ENCODE assay signal across 17 cellular contexts in genomic region chr18:64806232-64806631, GRCh38.
DNase-seq lines count a peak whose midpoint lies in the region; ATAC-seq and TF ChIP-seq lines count a peak whose summit lies in the region.
"Had no signal": no experiment of that assay in that cellular context is flagged by ENCODE, and none has a peak within 500 bp of the region (broad histone marks: within the 10 kb centered on the region; RNA-seq: fewer than 3 reads in every experiment).

No MANE protein-coding gene starts in this region.

- H3K9me3 ChIP-seq in left ventricle myocardium inferior (replicated peaks) (no peaks in the 10 kb centered on the region), ovary (no peaks in the 10 kb centered on the region)
- H3K9me3 ChIP-seq: A549, Caco-2 had no signal

- H3K4me1 ChIP-seq in left ventricle myocardium inferior (no peaks in the 10 kb centered on the region), ovary (ENCODE audit: insufficient read depth) (no peaks in the 10 kb centered on the region)
- H3K4me1 ChIP-seq: A549, Caco-2 had no signal

- 88 to 92% (median 89%) methylated on average over 2 of the region's 2 CpGs for WGBS in ovary, 3 donors

- TF ChIP-seq CTCF in left ventricle myocardium inferior (IDR thresholded peaks at IDR 0.05; ENCODE audit: borderline replicate concordance): no peak
- TF ChIP-seq CTCF in ovary (IDR thresholded peaks at IDR 0.05): no peak

- intact Hi-C loops in head of caudate nucleus (cut with DNase I) (no loop called here), left ventricle myocardium inferior (cut with micrococcal nuclease) (no loop called here), ovary (cut with DNase I) (no loop called here)

- H3K36me3 ChIP-seq in left ventricle myocardium inferior (no peaks in the 10 kb centered on the region), ovary (no peaks in the 10 kb centered on the region)

- TF ChIP-seq EP300 in ovary (IDR thresholded peaks at IDR 0.05): no peak

- H3K4me3 ChIP-seq in left ventricle myocardium inferior (no peak overlapping the region), ovary (no peak overlapping the region)
- H3K4me3 ChIP-seq: A549, GM23338 had no signal

- DNase-seq in G401 (ENCODE audit: low spot score) (peak; percentile 60), HPDE6-E6E7 (ENCODE audit: extremely low spot score) (peak; percentile 1), RKO (ENCODE audit: low spot score) (peak; percentile 7), head of caudate nucleus (peak in 34 of 42 donors; percentile 2 to 79 (median 40)), left ventricle myocardium inferior (no peak), T1000 (lab: John Stamatoyannopoulos, UW) (no peak), ovary (no peak)
- DNase-seq: AML-193; Caco-2; CD4-positive, alpha-beta T cell; GDM1; HCEC 1CT; IMR-90 had no signal

- H3K27me3 ChIP-seq in left ventricle myocardium inferior (ENCODE audit: low read depth) (no peaks in the 10 kb centered on the region), ovary (no peaks in the 10 kb centered on the region)

- in situ Hi-C loops in G401 (cut with HindIII; ENCODE audit: low sequenced_read_pairs): no loop called here

- H3K27ac ChIP-seq in left ventricle myocardium inferior (replicated peaks): no peak overlapping the region
- H3K27ac ChIP-seq in ovary: no peak overlapping the region
- H3K27ac ChIP-seq: A549, C4-2B had no signal

- no peak for TF ChIP-seq POLR2A in ovary (IDR thresholded peaks at IDR 0.05)

- ATAC-seq in GM21825 (IDR thresholded peaks at IDR 0.05; ENCODE audit: unreplicated experiment): no peak
- ATAC-seq: A549, GM23338 had no signal

Comparison
In these comparisons a context has a peak if more than half of its experiments do, and no peak if none do; other contexts are left out.
1. DNase-seq: peak in G401 (single experiment), HPDE6-E6E7 (single experiment), RKO (single experiment) and head of caudate nucleus (34 of 42); none in left ventricle myocardium inferior (single experiment), T1000 (single experiment) and ovary (0 of 5).